ENCODE assay signal across 25 cellular contexts in the genomic region with DNA sequence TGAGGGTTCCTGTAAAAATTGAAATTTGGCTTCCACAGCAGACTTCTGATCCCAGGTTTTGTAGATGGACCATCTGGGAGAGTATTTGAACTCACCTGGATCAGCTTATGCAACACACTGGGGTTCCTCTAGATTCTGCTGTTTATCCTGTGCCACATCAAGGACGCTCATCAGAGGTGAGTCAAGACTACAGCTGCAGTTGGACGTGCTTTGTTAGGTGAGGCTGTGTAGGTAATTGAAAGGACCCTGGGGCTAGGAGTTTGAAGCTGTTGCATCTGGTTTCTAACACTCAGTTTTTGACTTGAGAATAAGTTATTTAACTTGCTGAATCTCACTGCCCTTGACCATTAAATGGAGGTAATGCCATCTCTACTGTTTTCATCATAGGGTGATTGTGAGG.
DNase-seq lines count a peak whose midpoint lies in the region; ATAC-seq, FAIRE-seq and TF ChIP-seq lines count a peak whose summit lies in the region.
"Had no signal": no experiment of that assay in that cellular context is flagged by ENCODE, and none has a peak within 500 bp of the region (broad histone marks: within the 10 kb centered on the region; RNA-seq: fewer than 3 reads in every experiment).

No MANE protein-coding gene starts in this region.

- H3K4me2 ChIP-seq in PC-3 (ENCODE audit: low read length) (no peak overlapping the region), H1 (ENCODE audit: insufficient read depth in 1 of 2, low read depth in 2 of 2, low read length in 2 of 2) (no peak overlapping the region)
- H3K4me2 ChIP-seq: A549; BLaER1 treated with 17β-estradiol and CSF1 and Interleukin-3, amounts not matched to agents 10 nM and 100 nM; GM23338 had no signal

- H3K4me3 Mint-ChIP-seq in activated CD8-positive, alpha-beta T cell treated with anti-CD3 and anti-CD28 coated beads for 36 hours: no peak overlapping the region
- H3K4me3 Mint-ChIP-seq: CD14-positive monocyte; CD4-positive, alpha-beta T cell; CD8-positive, alpha-beta memory T cell; GM23338; HFFc6 had no signal

- TF ChIP-seq EP300 in H1 (IDR thresholded peaks at IDR 0.05; ENCODE audit: borderline replicate concordance in 1 of 2, low read depth in 2 of 2, low read length in 2 of 2): no peak

- no peak overlapping the region for H2AK5ac ChIP-seq in H1 (ENCODE audit: low read depth, low read length)

- H3K4me3 ChIP-seq in PC-3 (ENCODE audit: low read length): no peak overlapping the region
- no peak overlapping the region for H3K4me3 ChIP-seq in H1 (ENCODE audit: extremely low read depth in 1 of 4, insufficient read depth in 2 of 4, low read depth in 3 of 4, low read length in 4 of 4)
- H3K4me3 ChIP-seq: A549; BLaER1 treated with 17β-estradiol and CSF1 and Interleukin-3, amounts not matched to agents 10 nM and 100 nM; GM23338; HAP-1 had no signal

- no peaks in the 10 kb centered on the region for H3K9me2 ChIP-seq in PC-3 (replicated peaks; ENCODE audit: low read length)

- H3K9me3 ChIP-seq in PC-3 (ENCODE audit: low read length) (no peaks in the 10 kb centered on the region), H1 (ENCODE audit: insufficient read depth in 2 of 2, low read depth in 1 of 2, low read length in 1 of 2) (no peaks in the 10 kb centered on the region)
- H3K9me3 ChIP-seq: A549; BE2C; BLaER1 treated with 17β-estradiol and CSF1 and Interleukin-3, amounts not matched to agents 10 nM and 100 nM; HAP-1 had no signal

- H3K36me3 Mint-ChIP-seq in activated CD8-positive, alpha-beta T cell treated with anti-CD3 and anti-CD28 coated beads for 36 hours (ENCODE audit: low read depth): no peaks in the 10 kb centered on the region
- H3K36me3 Mint-ChIP-seq: CD14-positive monocyte; CD8-positive, alpha-beta memory T cell had no signal

- H3K9ac ChIP-seq in PC-3 (ENCODE audit: low read length) (no peak overlapping the region), H1 (replicated peaks in 1 of 4; ENCODE audit: extremely low read depth in 1 of 4, low read depth in 3 of 4, low read length in 3 of 4) (no peak overlapping the region)
- H3K9ac ChIP-seq: BLaER1 treated with 17β-estradiol and CSF1 and Interleukin-3, amounts not matched to agents 10 nM and 100 nM had no signal

- H3K27ac ChIP-seq in PC-3 (ENCODE audit: low read length): no peak overlapping the region
- H3K27ac ChIP-seq in H1 (ENCODE audit: low read depth, low read length): no peak overlapping the region
- H3K27ac ChIP-seq in substantia nigra (ENCODE audit: low read depth, low read length, poor library complexity, severe bottlenecking): no peak overlapping the region
- H3K27ac ChIP-seq: A549; BLaER1 treated with 17β-estradiol and CSF1 and Interleukin-3, amounts not matched to agents 10 nM and 100 nM had no signal

- H2AFZ ChIP-seq in PC-3 (ENCODE audit: low read length) (no peak overlapping the region), H1 (ENCODE audit: low read length) (peak overlapping the region; percentile 33; the same call in 1 of the 2 replicates)
- H2AFZ ChIP-seq: GM23338 had no signal

- H3K4ac ChIP-seq in H1 (replicated peaks; ENCODE audit: insufficient read length, low read depth, low read length): no peak overlapping the region

- H4K5ac ChIP-seq in H1 (ENCODE audit: insufficient read length, low read depth, low read length): no peak overlapping the region

- H3K79me1 ChIP-seq in H1 (ENCODE audit: low read depth, low read length): no peaks in the 10 kb centered on the region

- ATAC-seq in PC-3: no peak
- no peak for ATAC-seq in HG02642 (IDR thresholded peaks at IDR 0.05; ENCODE audit: poor library complexity, unreplicated experiment)
- no peak for ATAC-seq in activated CD8-positive, alpha-beta T cell treated with anti-CD3 and anti-CD28 coated beads for 36 hours
- ATAC-seq: A549, GM23338 had no signal

- TF ChIP-seq CTCF in PC-3 (conservative IDR thresholded peaks at IDR 0.05; ENCODE audit: low read depth, low read length) (no peak), H1 (IDR thresholded peaks at IDR 0.05; ENCODE audit: control extremely low read depth in 1 of 3, insufficient read depth in 1 of 3, low read depth in 1 of 3, low read length in 3 of 3) (no peak)
- TF ChIP-seq CTCF in activated CD8-positive, alpha-beta T cell treated with anti-CD3 and anti-CD28 coated beads for 36 hours (IDR thresholded peaks at IDR 0.05): no peak

- H4K20me1 ChIP-seq in PC-3 (ENCODE audit: low read length): no peaks in the 10 kb centered on the region
- H4K20me1 ChIP-seq in H1 (replicated peaks in 1 of 2; ENCODE audit: control insufficient read depth in 1 of 2, insufficient read depth in 2 of 2, low read length in 2 of 2): no peaks in the 10 kb centered on the region
- H4K20me1 ChIP-seq: BLaER1 treated with 17β-estradiol and CSF1 and Interleukin-3, amounts not matched to agents 10 nM and 100 nM had no signal

- H3K14ac ChIP-seq in H1 (ENCODE audit: insufficient read length): no peak overlapping the region

- H2BK20ac ChIP-seq in H1 (ENCODE audit: low read length): no peak overlapping the region

- H3K4me1 ChIP-seq in PC-3 (ENCODE audit: insufficient read depth, low read length) (peaks cover 6% of the 10 kb centered on the region; the same call in 1 of the 2 replicates), H1 (replicated peaks in 1 of 4; ENCODE audit: control insufficient read depth in 3 of 4, insufficient read depth in 4 of 4, low read length in 3 of 4) (peaks cover 0 to 5% (median 0%) of the 10 kb centered on the region in 4 experiments; a peak in 1 of 7 replicates)
- H3K4me1 ChIP-seq: A549, BE2C, HAP-1 had no signal

- intact Hi-C loops in PC-3 (cut with micrococcal nuclease): no loop called here
- intact Hi-C loops in activated CD8-positive, alpha-beta T cell treated with anti-CD3 and anti-CD28 coated beads for 36 hours (cut with micrococcal nuclease): no loop called here

- H3K4me1 Mint-ChIP-seq in activated CD8-positive, alpha-beta T cell treated with anti-CD3 and anti-CD28 coated beads for 36 hours (ENCODE audit: low read depth): no peaks in the 10 kb centered on the region
- H3K4me1 Mint-ChIP-seq: CD8-positive, alpha-beta memory T cell had no signal

- no peaks in the 10 kb centered on the region; the same call in 1 of the 2 replicates for H3K23me2 ChIP-seq in H1 (ENCODE audit: low read depth, low read length)

- H2BK5ac ChIP-seq in H1 (ENCODE audit: low read depth, low read length): no peak overlapping the region

- H3K18ac ChIP-seq in H1 (ENCODE audit: extremely low read depth, low read length): no peak overlapping the region

- no peak overlapping the region for H2BK12ac ChIP-seq in H1 (ENCODE audit: low read depth, low read length)

- H3F3A ChIP-seq in PC-3 (ENCODE audit: low read length, unreplicated experiment): no peaks in the 10 kb centered on the region

- no peak overlapping the region for H3K27ac Mint-ChIP-seq in activated CD8-positive, alpha-beta T cell treated with anti-CD3 and anti-CD28 coated beads for 36 hours
- H3K27ac Mint-ChIP-seq: CD14-positive monocyte; CD4-positive, alpha-beta T cell; CD8-positive, alpha-beta memory T cell; GM23338; HFFc6 had no signal

- H4K91ac ChIP-seq in H1 (replicated peaks; ENCODE audit: insufficient read length, low read length): no peak overlapping the region

- WGBS in H1 (ENCODE audit: extremely low coverage in 1 of 2, insufficient coverage in 1 of 2, insufficient read length in 1 of 2, insufficient replicate concordance in 2 of 2, low coverage in 1 of 2, low lambda C conversion rate in 2 of 2, missing lambda C conversion rate in 1 of 2), 2 experiments: 96% methylated on average over 2 of the region's 2 CpGs; no CpG with 5 or more reads in 1 of the 2 experiments

- no peak for FAIRE-seq in H1 (lab: Jason Lieb, UNC)
- FAIRE-seq: A549, GM12891, GM18507, H54 had no signal

- no peak overlapping the region for H3K23ac ChIP-seq in H1 (ENCODE audit: insufficient read length)

- POLR2A ChIA-PET in PC-3 (lab: Charles Lee; ENCODE audit: unreplicated experiment) (no interaction called here), H1 (lab: Charles Lee; ENCODE audit: partially characterized antibody) (no interaction called here)
- POLR2A ChIA-PET in activated CD8-positive, alpha-beta T cell treated with anti-CD3 and anti-CD28 coated beads for 36 hours (lab: Charles Lee): no interaction called here

- no TSS peak for BruUV-seq in PC-3 (replicated peaks; lab: Mats Ljungman, UMichigan)

- no peak overlapping the region for H2BK15ac ChIP-seq in H1 (ENCODE audit: low read length)

- H3K9me3 Mint-ChIP-seq in activated CD8-positive, alpha-beta T cell treated with anti-CD3 and anti-CD28 coated beads for 36 hours: no peaks in the 10 kb centered on the region
- H3K9me3 Mint-ChIP-seq: CD4-positive, alpha-beta T cell had no signal

- H3K79me2 ChIP-seq in PC-3 (ENCODE audit: low read length) (no peaks in the 10 kb centered on the region), H1 (ENCODE audit: control insufficient read depth in 1 of 2, insufficient read depth in 2 of 2, low read length in 2 of 2) (no peaks in the 10 kb centered on the region)

- H3K27me3 ChIP-seq in PC-3 (ENCODE audit: low read length) (no peaks in the 10 kb centered on the region; the same call in 1 of the 2 replicates), H1 (replicated peaks in 1 of 4; ENCODE audit: control insufficient read depth in 3 of 4, extremely low read depth in 1 of 4, insufficient read depth in 3 of 4, low read length in 3 of 4) (no peaks in the 10 kb centered on the region)
- H3K27me3 ChIP-seq: BE2C; BLaER1 treated with 17β-estradiol and CSF1 and Interleukin-3, amounts not matched to agents 10 nM and 100 nM had no signal

- no peak overlapping the region for H3K56ac ChIP-seq in H1 (replicated peaks; ENCODE audit: insufficient read length, low read depth, low read length)

- H3K36me3 ChIP-seq in PC-3 (ENCODE audit: low read depth, low read length) (no peaks in the 10 kb centered on the region), H1 (ENCODE audit: control insufficient read depth in 2 of 4, insufficient read depth in 4 of 4, low read length in 3 of 4) (no peaks in the 10 kb centered on the region)
- H3K36me3 ChIP-seq: BE2C; BLaER1 treated with 17β-estradiol and CSF1 and Interleukin-3, amounts not matched to agents 10 nM and 100 nM; HAP-1 had no signal

- no peak overlapping the region for H4K8ac ChIP-seq in H1 (ENCODE audit: extremely low read depth, insufficient read depth, low read length)

- TF ChIP-seq POLR2A in H1 (IDR thresholded peaks at IDR 0.05; ENCODE audit: control extremely low read depth in 1 of 2, low read depth in 2 of 2, low read length in 2 of 2): no peak

- TF ChIP-seq RAD21 in H1 (IDR thresholded peaks at IDR 0.05 in 1 of 2, conservative IDR thresholded peaks at IDR 0.05 in 1 of 2; ENCODE audit: low read depth in 2 of 2, low read length in 2 of 2): no peak

- H2BK120ac ChIP-seq in H1 (replicated peaks; ENCODE audit: low read depth, low read length): no peak overlapping the region

- H3K27me3 Mint-ChIP-seq in activated CD8-positive, alpha-beta T cell treated with anti-CD3 and anti-CD28 coated beads for 36 hours: no peaks in the 10 kb centered on the region
- H3K27me3 Mint-ChIP-seq: CD4-positive, alpha-beta T cell; CD8-positive, alpha-beta memory T cell had no signal

- CTCF ChIA-PET in PC-3 (lab: Charles Lee): no interaction called here
- CTCF ChIA-PET in H1 (lab: Charles Lee; ENCODE audit: partially characterized antibody): no interaction called here
- CTCF ChIA-PET in activated CD8-positive, alpha-beta T cell treated with anti-CD3 and anti-CD28 coated beads for 36 hours (lab: Charles Lee): no interaction called here

- DNase-seq in PC-3: peak; percentile 26
- DNase-seq in H1 (ENCODE audit: low read depth in 1 of 2, low spot score in 2 of 2): no peak
- peak; percentile 3 for DNase-seq in kidney tubule cell (ENCODE audit: low spot score)
- no peak for DNase-seq in substantia nigra (lab: John Stamatoyannopoulos, UW)
- no peak for DNase-seq in D341Med (ENCODE audit: low spot score)
- DNase-seq in activated CD8-positive, alpha-beta T cell treated with anti-CD3 and anti-CD28 coated beads for 36 hours: no peak
- DNase-seq: 8988T; ACHN; AML-193; BE2C; CD4-positive, alpha-beta T cell; CD8-positive, alpha-beta memory T cell; DMS53; DMS79 treated with DMSO at 0.1 percent for 48 hours; GF-D8; HFFc6 had no signal

Comparison
In these comparisons a context has a peak if more than half of its experiments do, and no peak if none do; other contexts are left out.
1. DNase-seq: peak in PC-3 (single experiment) and kidney tubule cell (single experiment); none in H1 (0 of 2), substantia nigra (0 of 49), D341Med (single experiment) and activated CD8-positive, alpha-beta T cell treated with anti-CD3 and anti-CD28 coated beads for 36 hours (single experiment).